Comparison of ENCODE assay signal across 20 cellular contexts in genomic region chr2:118696786-118697465, GRCh38.
DNase-seq lines count a peak whose midpoint lies in the region; ATAC-seq and TF ChIP-seq lines count a peak whose summit lies in the region.
"Had no signal": no experiment of that assay in that cellular context is flagged by ENCODE, and none has a peak within 500 bp of the region (broad histone marks: within the 10 kb centered on the region; RNA-seq: fewer than 3 reads in every experiment).

No MANE protein-coding gene starts in this region.

- no peaks in the 10 kb centered on the region for H3K9me2 ChIP-seq in GM23248 (ENCODE audit: insufficient read depth)
- H3K9me2 ChIP-seq in PC-3 (replicated peaks; ENCODE audit: low read length) = no peaks in the 10 kb centered on the region

- H3K27me3 ChIP-seq in GM23248 (replicated peaks; ENCODE audit: insufficient read depth) (no peaks in the 10 kb centered on the region), PC-3 (ENCODE audit: low read length) (no peaks in the 10 kb centered on the region), endodermal cell (ENCODE audit: control insufficient read depth, insufficient read depth, low read length, poor library complexity, severe bottlenecking) (no peaks in the 10 kb centered on the region), trophoblast cell (ENCODE audit: insufficient read depth, low read length) (no peaks in the 10 kb centered on the region)
- H3K27me3 ChIP-seq: ascending aorta, neutrophil, suprapubic skin had no signal

- H3F3A ChIP-seq in GM23248 (ENCODE audit: insufficient read depth) (peaks cover 11% of the 10 kb centered on the region; the same call in 1 of the 2 replicates), PC-3 (ENCODE audit: low read length, unreplicated experiment) (no peaks in the 10 kb centered on the region)

- DNase-seq in GM23248 = peak; percentile 24
- peak; percentile 46 for DNase-seq in PC-3
- peak; percentile 38 for DNase-seq in endodermal cell
- no peak for DNase-seq in trophoblast cell
- no peak for DNase-seq in superior temporal gyrus (ENCODE audit: extremely low spot score)
- no peak for DNase-seq in activated CD4-positive, alpha-beta T cell treated with anti-CD3 and anti-CD28 coated beads, Interleukin-2, amount 10 ng/mL, durations not matched to agents 7 days and 5 days
- no peak for DNase-seq in stimulated activated CD4-positive, alpha-beta T cell treated with anti-CD3 and anti-CD28 coated beads, Interleukin-2, amount 100 ng/mL, for 24 hours
- DNase-seq: activated naive CD4-positive, alpha-beta T cell treated with anti-CD3 and anti-CD28 coated beads, Interleukin-2, amount 50 U/mL, for 16 hours; effector CD4-positive, alpha-beta T cell; Kasumi-1; NCI-H1092; NCI-H1930; NCI-H446; stimulated activated CD4-positive, alpha-beta T cell treated with anti-CD3 and anti-CD28 coated beads, Interleukin-1b, Interleukin-23, amount 100 ng/mL, for 48 hours had no signal

- peak overlapping the region; percentile 18 for H4K8ac ChIP-seq in trophoblast cell (ENCODE audit: low read depth, low read length)

- CTCF ChIA-PET in PC-3 (lab: Charles Lee) = no interaction called here
- CTCF ChIA-PET in activated CD4-positive, alpha-beta T cell treated with anti-CD3 and anti-CD28 coated beads, Interleukin-2, amount 10 ng/mL, durations not matched to agents 7 days and 5 days (lab: Charles Lee) = no interaction called here

- intact Hi-C loops in PC-3 (cut with micrococcal nuclease) = no loop called here

- no peak overlapping the region for H2AK5ac ChIP-seq in trophoblast cell (ENCODE audit: low read length)

- H2AFZ ChIP-seq in GM23248 = no peak overlapping the region
- H2AFZ ChIP-seq in PC-3 (ENCODE audit: low read length) = no peak overlapping the region
- no peak overlapping the region for H2AFZ ChIP-seq in trophoblast cell (ENCODE audit: insufficient read depth, low read length, poor library complexity)

- no peaks in the 10 kb centered on the region for H3K36me3 Mint-ChIP-seq in endodermal cell (ENCODE audit: low read depth)
- no peaks in the 10 kb centered on the region for H3K36me3 Mint-ChIP-seq in activated CD4-positive, alpha-beta T cell treated with anti-CD3 and anti-CD28 coated beads, Interleukin-2, amount 10 ng/mL, durations not matched to agents 7 days and 5 days (ENCODE audit: low read depth)
- H3K36me3 Mint-ChIP-seq: stimulated activated effector memory CD8-positive, alpha-beta T cell treated with anti-CD3 and anti-CD28 coated beads, Interleukin-12 subunit alpha, Interleukin-12 subunit beta, amount 100 ng/mL, for 72 hours had no signal

- no peak overlapping the region for H3K27ac ChIP-seq in GM23248
- peak overlapping the region; percentile 48 for H3K27ac ChIP-seq in PC-3 (ENCODE audit: low read length)
- H3K27ac ChIP-seq in endodermal cell (ENCODE audit: low read depth, low read length) = no peak overlapping the region
- no peak overlapping the region for H3K27ac ChIP-seq in trophoblast cell (ENCODE audit: low read depth, low read length)
- H3K27ac ChIP-seq: ascending aorta, neutrophil, skin epidermis, suprapubic skin had no signal

- H3K4me1 ChIP-seq in GM23248 (ENCODE audit: insufficient read depth) (peaks cover 7% of the 10 kb centered on the region; the same call in 1 of the 2 replicates), PC-3 (ENCODE audit: insufficient read depth, low read length) (peaks cover 44% of the 10 kb centered on the region), endodermal cell (ENCODE audit: control insufficient read depth, insufficient read depth, low read length) (peaks cover 6% of the 10 kb centered on the region), trophoblast cell (ENCODE audit: control insufficient read depth in 1 of 2, insufficient read depth in 2 of 2, low read length in 2 of 2) (peaks cover 8 to 9% of the 10 kb centered on the region in 2 experiments)
- H3K4me1 ChIP-seq: ascending aorta, suprapubic skin had no signal

- H2BK12ac ChIP-seq in trophoblast cell (ENCODE audit: low read length) = peak overlapping the region; percentile 66

- H3K9me3 Mint-ChIP-seq in endodermal cell = no peaks in the 10 kb centered on the region
- H3K9me3 Mint-ChIP-seq in activated CD4-positive, alpha-beta T cell treated with anti-CD3 and anti-CD28 coated beads, Interleukin-2, amount 10 ng/mL, durations not matched to agents 7 days and 5 days = no peaks in the 10 kb centered on the region

- H3K4me3 Mint-ChIP-seq in endodermal cell = no peak overlapping the region
- H3K4me3 Mint-ChIP-seq in activated CD4-positive, alpha-beta T cell treated with anti-CD3 and anti-CD28 coated beads, Interleukin-2, amount 10 ng/mL, durations not matched to agents 7 days and 5 days = no peak overlapping the region
- H3K4me3 Mint-ChIP-seq: stimulated activated effector memory CD8-positive, alpha-beta T cell treated with anti-CD3 and anti-CD28 coated beads, Interleukin-12 subunit alpha, Interleukin-12 subunit beta, amount 100 ng/mL, for 72 hours had no signal

- POLR2A ChIA-PET in PC-3 (lab: Charles Lee; ENCODE audit: unreplicated experiment) = no interaction called here
- POLR2A ChIA-PET in activated CD4-positive, alpha-beta T cell treated with anti-CD3 and anti-CD28 coated beads, Interleukin-2, amount 10 ng/mL, durations not matched to agents 7 days and 5 days (lab: Charles Lee) = no interaction called here

- peaks cover 26% of the 10 kb centered on the region for H3K4me1 Mint-ChIP-seq in endodermal cell
- no peaks in the 10 kb centered on the region for H3K4me1 Mint-ChIP-seq in activated CD4-positive, alpha-beta T cell treated with anti-CD3 and anti-CD28 coated beads, Interleukin-2, amount 10 ng/mL, durations not matched to agents 7 days and 5 days
- H3K4me1 Mint-ChIP-seq: stimulated activated effector memory CD8-positive, alpha-beta T cell treated with anti-CD3 and anti-CD28 coated beads, Interleukin-12 subunit alpha, Interleukin-12 subunit beta, amount 100 ng/mL, for 72 hours had no signal

- H3K27me3 Mint-ChIP-seq in endodermal cell (ENCODE audit: insufficient read depth) = peaks cover 8% of the 10 kb centered on the region
- no peaks in the 10 kb centered on the region for H3K27me3 Mint-ChIP-seq in activated CD4-positive, alpha-beta T cell treated with anti-CD3 and anti-CD28 coated beads, Interleukin-2, amount 10 ng/mL, durations not matched to agents 7 days and 5 days

- H3K9ac ChIP-seq in GM23248 = no peak overlapping the region
- no peak overlapping the region for H3K9ac ChIP-seq in PC-3 (ENCODE audit: low read length)
- no peak overlapping the region for H3K9ac ChIP-seq in endodermal cell (ENCODE audit: extremely low read depth, low read length, poor library complexity, severe bottlenecking)
- no peak overlapping the region for H3K9ac ChIP-seq in trophoblast cell (ENCODE audit: low read length)

- H2BK5ac ChIP-seq in trophoblast cell (ENCODE audit: low read depth, low read length, poor library complexity) = peak overlapping the region; percentile 21

- no peaks in the 10 kb centered on the region for H3K79me2 ChIP-seq in GM23248 (ENCODE audit: insufficient read depth)
- H3K79me2 ChIP-seq in PC-3 (ENCODE audit: low read length) = no peaks in the 10 kb centered on the region
- no peaks in the 10 kb centered on the region for H3K79me2 ChIP-seq in trophoblast cell (ENCODE audit: control insufficient read depth, insufficient read depth, low read length, poor library complexity)

- H3K36me3 ChIP-seq in GM23248 (ENCODE audit: low read depth) (no peaks in the 10 kb centered on the region), PC-3 (ENCODE audit: low read depth, low read length) (no peaks in the 10 kb centered on the region), endodermal cell (ENCODE audit: control insufficient read depth, insufficient read depth, low read length) (no peaks in the 10 kb centered on the region), trophoblast cell (ENCODE audit: control insufficient read depth in 1 of 2, insufficient read depth in 2 of 2, low read length in 2 of 2) (no peaks in the 10 kb centered on the region)
- H3K36me3 ChIP-seq: ascending aorta, neutrophil, suprapubic skin had no signal

- H3K4me3 ChIP-seq in GM23248 (no peak overlapping the region), PC-3 (ENCODE audit: low read length) (no peak overlapping the region), endodermal cell (ENCODE audit: low read length) (no peak overlapping the region), trophoblast cell (ENCODE audit: low read depth, low read length) (no peak overlapping the region)
- H3K4me3 ChIP-seq: ascending aorta, skin epidermis, suprapubic skin had no signal

- H3K18ac ChIP-seq in trophoblast cell (ENCODE audit: low read length) = no peak overlapping the region

- H3K4ac ChIP-seq in trophoblast cell (ENCODE audit: low read depth, low read length) = no peak overlapping the region

- no peak overlapping the region for H2BK120ac ChIP-seq in trophoblast cell (ENCODE audit: insufficient read depth, low read length, poor library complexity)

- BruUV-seq in PC-3 (replicated peaks; lab: Mats Ljungman, UMichigan) = no TSS peak

- H3K4me2 ChIP-seq in GM23248 (ENCODE audit: unreplicated experiment) (no peak overlapping the region), PC-3 (ENCODE audit: low read length) (peak overlapping the region; percentile 3; the same call in 1 of the 2 replicates), trophoblast cell (ENCODE audit: low read length) (no peak overlapping the region)

- peak overlapping the region; percentile 28 for H4K91ac ChIP-seq in trophoblast cell (ENCODE audit: low read depth, low read length)

- in situ Hi-C loops in GM23248 (cut with MboI) = no loop called here

- H3K14ac ChIP-seq in trophoblast cell (ENCODE audit: low read length) = no peak overlapping the region

- H3K27ac Mint-ChIP-seq in endodermal cell = no peak overlapping the region
- H3K27ac Mint-ChIP-seq in activated CD4-positive, alpha-beta T cell treated with anti-CD3 and anti-CD28 coated beads, Interleukin-2, amount 10 ng/mL, durations not matched to agents 7 days and 5 days = no peak overlapping the region
- H3K27ac Mint-ChIP-seq: stimulated activated effector memory CD8-positive, alpha-beta T cell treated with anti-CD3 and anti-CD28 coated beads, Interleukin-12 subunit alpha, Interleukin-12 subunit beta, amount 100 ng/mL, for 72 hours had no signal

- H3K9me3 ChIP-seq in GM23248 (ENCODE audit: low read depth) = no peaks in the 10 kb centered on the region
- H3K9me3 ChIP-seq in PC-3 (ENCODE audit: low read length) = no peaks in the 10 kb centered on the region
- no peaks in the 10 kb centered on the region for H3K9me3 ChIP-seq in endodermal cell (ENCODE audit: control insufficient read depth, low read length)
- H3K9me3 ChIP-seq in trophoblast cell (ENCODE audit: insufficient read depth, low read depth, low read length) = no peaks in the 10 kb centered on the region
- H3K9me3 ChIP-seq: neutrophil, suprapubic skin had no signal

- TF ChIP-seq CTCF in PC-3 (conservative IDR thresholded peaks at IDR 0.05; ENCODE audit: low read depth, low read length) (no peak), endodermal cell (conservative IDR thresholded peaks at IDR 0.05) (no peak)

- no peak overlapping the region for H4K12ac ChIP-seq in trophoblast cell (ENCODE audit: low read depth, low read length)

- H4K20me1 ChIP-seq in GM23248 (ENCODE audit: insufficient read depth) (no peaks in the 10 kb centered on the region), PC-3 (ENCODE audit: low read length) (no peaks in the 10 kb centered on the region)

- peaks cover 4% of the 10 kb centered on the region for H3K79me1 ChIP-seq in trophoblast cell (ENCODE audit: low read length)

- WGBS in GM23248 (ENCODE audit: low coverage in 1 of 2, low lambda C conversion rate in 2 of 2, missing lambda C conversion rate in 2 of 2), 2 experiments = 67 to 75% methylated on average over 6 of the region's 6 CpGs
- 89 to 96% methylated on average over 5 to 6 of the region's 6 CpGs for WGBS in endodermal cell (ENCODE audit: insufficient coverage in 1 of 2, insufficient read length in 1 of 2), 2 experiments
- no CpG with 5 or more reads among the region's 6 CpGs for WGBS in trophoblast cell (ENCODE audit: extremely low coverage, insufficient coverage, insufficient read length)

- ATAC-seq in PC-3 = no peak
- ATAC-seq: Right ventricle myocardium inferior; stimulated activated effector memory CD8-positive, alpha-beta T cell treated with anti-CD3 and anti-CD28 coated beads, Interleukin-12 subunit alpha, Interleukin-12 subunit beta, amount 100 ng/mL, for 72 hours had no signal

- no peak overlapping the region for H3K23ac ChIP-seq in trophoblast cell (ENCODE audit: low read length)

Comparison
In these comparisons a context has a peak if more than half of its experiments do, and no peak if none do; other contexts are left out.
1. DNase-seq: peak in GM23248 (single experiment), PC-3 (single experiment) and endodermal cell (single experiment); none in trophoblast cell (0 of 2), superior temporal gyrus (single experiment), activated CD4-positive, alpha-beta T cell treated with anti-CD3 and anti-CD28 coated beads, Interleukin-2, amount 10 ng/mL, durations not matched to agents 7 days and 5 days (single experiment) and stimulated activated CD4-positive, alpha-beta T cell treated with anti-CD3 and anti-CD28 coated beads, Interleukin-2, amount 100 ng/mL, for 24 hours (0 of 2).